13 cellular contexts compared by ENCODE assay signal in genomic region chr9:2645569-2645968, GRCh38. TPM values are rescaled to one million over a fixed set of nuclear protein-coding genes. Genes with fewer than 3 reads are reported as not detected.
DNase-seq lines count a peak whose midpoint lies in the region; ATAC-seq and TF ChIP-seq lines count a peak whose summit lies in the region.
"Had no signal": no experiment of that assay in that cellular context is flagged by ENCODE, and none has a peak within 500 bp of the region (broad histone marks: within the 10 kb centered on the region; RNA-seq: fewer than 3 reads in every experiment).

No MANE protein-coding gene starts in this region.

- peak; percentile 40 for DNase-seq in GM10248 (ENCODE audit: extremely low spot score)
- no peak for DNase-seq in NCI-H2107 treated with DMSO at 0.1 percent for 48 hours (lab: John Stamatoyannopoulos, UW; ENCODE audit: unreplicated experiment)
- DNase-seq in foreskin keratinocyte = no peak
- no peak for DNase-seq in left lung
- DNase-seq in NOMO-1 treated with dmso at 0.1 percent for 144 hours (lab: John Stamatoyannopoulos, UW; ENCODE audit: unreplicated experiment) = no peak
- DNase-seq: CD4-positive, CD25-positive, alpha-beta regulatory T cell; NCI-H1105 treated with DMSO at 0.1 percent for 48 hours; T-helper 1 cell had no signal

- ATAC-seq in GM19043 (IDR thresholded peaks at IDR 0.05; ENCODE audit: low read depth, unreplicated experiment) (peak; percentile 76), GM21723 (IDR thresholded peaks at IDR 0.05; ENCODE audit: unreplicated experiment) (peak; percentile 93), HG03103 (IDR thresholded peaks at IDR 0.05; ENCODE audit: low read depth, unreplicated experiment) (peak; percentile 77), foreskin keratinocyte (no peak), left lung (no peak)
- ATAC-seq: activated CD4-positive, CD25-positive, alpha-beta regulatory T cell treated with anti-CD3 and anti-CD28 coated beads, Interleukin-2, amount 50 U/mL, for 24 hours had no signal

- H3K9me3 ChIP-seq in left lung = no peaks in the 10 kb centered on the region
- H3K9me3 ChIP-seq: prostate gland had no signal

- intact Hi-C loops in left lung (cut with DNase I) = no loop called here

- H3K27ac ChIP-seq in foreskin keratinocyte (no peak overlapping the region), left lung (no peak overlapping the region)
- H3K27ac ChIP-seq: prostate gland had no signal

- CTCF ChIA-PET in GM10248 (lab: Yijun Ruan, JAX) = interaction anchor here (1.1 to 1.4 kb wide), 2 partner anchors 19 to 20 kb away, joined by 3 to 4 read pairs; no protein-coding TSS in a partner anchor

- H3K27me3 ChIP-seq in foreskin keratinocyte (no peaks in the 10 kb centered on the region), left lung (no peaks in the 10 kb centered on the region)

- no peak overlapping the region for H3K4me3 ChIP-seq in left lung
- H3K4me3 ChIP-seq: prostate gland had no signal

- H3K36me3 ChIP-seq in left lung = peaks cover 0 to 72% of the 10 kb centered on the region in 2 donors

- no peak for TF ChIP-seq CTCF in GM10248 (IDR thresholded peaks at IDR 0.05; ENCODE audit: control extremely low read depth, extremely low read depth, low read depth, missing control alignments)
- TF ChIP-seq CTCF in foreskin keratinocyte (conservative IDR thresholded peaks at IDR 0.05) = no peak
- TF ChIP-seq CTCF in left lung (IDR thresholded peaks at IDR 0.05) = no peak

- POLR2A ChIA-PET in GM10248 (lab: Yijun Ruan, JAX) = no interaction called here

- no peaks in the 10 kb centered on the region for H3K4me1 ChIP-seq in foreskin keratinocyte
- H3K4me1 ChIP-seq in left lung = no peaks in the 10 kb centered on the region
- H3K4me1 ChIP-seq: prostate gland had no signal

RNA-seq across cellular contexts. Expression of gene VLDLR, which starts 24.0 kb away (rescaled TPM):
- total RNA-seq in foreskin keratinocyte (1.9 and 5.3 TPM in 2 replicates), left lung (10 to 100 TPM; 19.8 to 20.8 TPM)
- 0.82 and 1.7 TPM in 2 replicates for polyA plus RNA-seq in foreskin keratinocyte
- total RNA-seq: CD4-positive, CD25-positive, alpha-beta regulatory T cell had no signal
- polyA plus RNA-seq: CD4-positive, CD25-positive, alpha-beta regulatory T cell had no signal

Comparison
In these comparisons a context has a peak if more than half of its experiments do, and no peak if none do; other contexts are left out.
1. ATAC-seq: peak in GM19043 (single experiment), GM21723 (single experiment) and HG03103 (single experiment); none in foreskin keratinocyte (single experiment) and left lung (single experiment).